ENCODE assay signal across 18 cellular contexts in the genomic region with DNA sequence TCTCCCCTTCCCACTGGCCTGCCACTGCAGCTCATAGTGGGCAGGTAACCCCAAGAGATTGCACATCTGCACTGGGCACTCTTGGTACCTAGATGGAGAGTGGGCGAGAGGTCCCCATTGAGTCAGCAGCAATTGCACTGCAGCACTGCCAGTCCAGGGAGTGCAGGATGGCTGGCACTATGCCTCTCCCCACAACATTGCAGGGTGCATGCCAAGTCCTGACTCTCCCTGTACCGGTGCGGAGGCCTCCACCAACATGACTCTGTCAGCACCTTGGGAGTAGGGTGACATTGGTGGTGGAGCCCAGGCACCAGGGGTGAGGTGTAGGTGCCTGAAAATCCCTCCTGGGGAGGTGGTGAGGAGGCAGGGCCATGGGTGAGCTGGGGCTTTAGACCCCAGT.
DNase-seq lines count a peak whose midpoint lies in the region; ATAC-seq and TF ChIP-seq lines count a peak whose summit lies in the region.
"Had no signal": no experiment of that assay in that cellular context is flagged by ENCODE, and none has a peak within 500 bp of the region (broad histone marks: within the 10 kb centered on the region; RNA-seq: fewer than 3 reads in every experiment).

No MANE protein-coding gene starts in this region.

- BruUV-seq in MCF 10A (replicated peaks; lab: Mats Ljungman, UMichigan) (no TSS peak), mammary epithelial cell (replicated peaks; lab: Mats Ljungman, UMichigan) (no TSS peak)

- CTCF ChIA-PET in MCF 10A (lab: Yijun Ruan, JAX) = interaction anchor here (1.0 kb wide), 1 partner anchor 15 kb away, joined by 3 read pairs; no protein-coding TSS in a partner anchor
- CTCF ChIA-PET in mammary epithelial cell (lab: Charles Lee; ENCODE audit: low non-redundant PET) = no interaction called here

- no peak overlapping the region for H3K27ac ChIP-seq in breast epithelium
- H3K27ac ChIP-seq in mammary epithelial cell (ENCODE audit: insufficient read depth, low read depth, low read length) = no peak overlapping the region
- no peak overlapping the region for H3K27ac ChIP-seq in heart right ventricle
- H3K27ac ChIP-seq: 22Rv1, C4-2B had no signal

- intact Hi-C loops in MCF 10A (cut with micrococcal nuclease) (no loop called here), breast epithelium (cut with DNase I; ENCODE audit: low total_unique reads) (no loop called here), mammary epithelial cell (cut with micrococcal nuclease) (no loop called here), heart right ventricle (cut with DNase I) (no loop called here), Right ventricle myocardium superior (cut with DNase I) (no loop called here)

- H3K4me3 ChIP-seq in breast epithelium = no peak overlapping the region
- no peak overlapping the region for H3K4me3 ChIP-seq in mammary epithelial cell (replicated peaks in 1 of 3; ENCODE audit: insufficient read depth in 1 of 3, low read depth in 2 of 3, low read length in 3 of 3)
- no peak overlapping the region for H3K4me3 ChIP-seq in heart right ventricle
- H3K4me3 ChIP-seq: SJSA1 had no signal

- no peak overlapping the region for H3K4me2 ChIP-seq in mammary epithelial cell (ENCODE audit: insufficient read depth, low read depth, low read length)

- peaks cover 39% of the 10 kb centered on the region for H3K4me1 Mint-ChIP-seq in MCF 10A (ENCODE audit: insufficient read depth, unreplicated experiment)
- peaks cover 51% of the 10 kb centered on the region for H3K4me1 Mint-ChIP-seq in osteocyte (ENCODE audit: unreplicated experiment)
- peaks cover 61% of the 10 kb centered on the region for H3K4me1 Mint-ChIP-seq in HFFc6 (ENCODE audit: low read depth)

- no peak overlapping the region for H3K9ac ChIP-seq in mammary epithelial cell (ENCODE audit: insufficient read depth, low read length)

- H3K27me3 ChIP-seq in breast epithelium (no peaks in the 10 kb centered on the region), mammary epithelial cell (ENCODE audit: insufficient read depth, low read length) (no peaks in the 10 kb centered on the region), heart right ventricle (no peaks in the 10 kb centered on the region)
- H3K27me3 ChIP-seq: SJSA1 had no signal

- WGBS in mammary epithelial cell (ENCODE audit: low coverage, missing lambda C conversion rate) = 41% methylated on average over 3 of the region's 3 CpGs
- WGBS in heart right ventricle, 2 donors = 86% methylated on average over 3 of the region's 3 CpGs

- peaks cover 22% of the 10 kb centered on the region for H3K36me3 Mint-ChIP-seq in MCF 10A (ENCODE audit: insufficient read depth, unreplicated experiment)
- H3K36me3 Mint-ChIP-seq in osteocyte (ENCODE audit: unreplicated experiment) = peaks cover 69% of the 10 kb centered on the region
- peaks cover 35% of the 10 kb centered on the region for H3K36me3 Mint-ChIP-seq in HFFc6 (ENCODE audit: low read depth)

- no peaks in the 10 kb centered on the region for H3K36me3 ChIP-seq in breast epithelium
- no peaks in the 10 kb centered on the region for H3K36me3 ChIP-seq in mammary epithelial cell (ENCODE audit: insufficient read depth, low read length)
- peaks cover 0 to 52% (median 0%) of the 10 kb centered on the region in 9 donors for H3K36me3 ChIP-seq in heart right ventricle

- H3K79me2 ChIP-seq in mammary epithelial cell (ENCODE audit: insufficient read depth, low read length) = no peaks in the 10 kb centered on the region

- peak; percentile 70 for DNase-seq in MCF 10A (ENCODE audit: unreplicated experiment)
- DNase-seq in breast epithelium (ENCODE audit: low spot score in 2 of 2) = no peak
- peak; percentile 42 for DNase-seq in mammary epithelial cell
- no peak for DNase-seq in osteocyte (ENCODE audit: extremely low spot score, unreplicated experiment)
- no peak for DNase-seq in HFFc6
- no peak for DNase-seq in heart right ventricle
- no peak for DNase-seq in germinal center (ENCODE audit: low spot score)
- no peak for DNase-seq in Right ventricle myocardium superior
- DNase-seq: Calu3; CD8-positive, alpha-beta memory T cell; DMS153; GOT3; NCI-H1092; NCI-H1436; NCI-H187 treated with DMSO at 0.1 percent for 48 hours had no signal

- H2AFZ ChIP-seq in mammary epithelial cell (ENCODE audit: low read depth, low read length) = no peak overlapping the region

- H3K4me1 ChIP-seq in breast epithelium (no peaks in the 10 kb centered on the region), mammary epithelial cell (ENCODE audit: insufficient read depth, low read length) (peaks cover 23% of the 10 kb centered on the region), heart right ventricle (peaks cover 0 to 51% (median 0%) of the 10 kb centered on the region in 9 donors)

- no peak for TF ChIP-seq CTCF in MCF 10A (IDR thresholded peaks at IDR 0.05; ENCODE audit: unreplicated experiment)
- no peak for TF ChIP-seq CTCF in breast epithelium (IDR thresholded peaks at IDR 0.05)
- no peak for TF ChIP-seq CTCF in mammary epithelial cell (conservative IDR thresholded peaks at IDR 0.05 in 1 of 2, IDR thresholded peaks at IDR 0.05 in 1 of 2; ENCODE audit: extremely low read depth in 1 of 2, insufficient read depth in 1 of 2, low read depth in 1 of 2, low read length in 2 of 2)
- TF ChIP-seq CTCF in osteocyte (IDR thresholded peaks at IDR 0.05) = no peak
- no peak for TF ChIP-seq CTCF in HFFc6 (IDR thresholded peaks at IDR 0.05)
- TF ChIP-seq CTCF in heart right ventricle (IDR thresholded peaks at IDR 0.05) = no peak

- ATAC-seq in heart right ventricle = no peak
- no peak for ATAC-seq in Right ventricle myocardium superior (ENCODE audit: poor library complexity)

- no peak for TF ChIP-seq POLR2A in breast epithelium (IDR thresholded peaks at IDR 0.05)

- in situ Hi-C loops in mammary epithelial cell (cut with MboI; ENCODE audit: low sequenced_read_pairs in 2 of 2) = no loop called here

- no peaks in the 10 kb centered on the region for H4K20me1 ChIP-seq in mammary epithelial cell (ENCODE audit: insufficient read depth, low read length)

- H3K9me3 Mint-ChIP-seq in MCF 10A (ENCODE audit: unreplicated experiment) (no peaks in the 10 kb centered on the region), osteocyte (ENCODE audit: unreplicated experiment) (no peaks in the 10 kb centered on the region), HFFc6 (no peaks in the 10 kb centered on the region)
- H3K9me3 Mint-ChIP-seq: CD8-positive, alpha-beta memory T cell had no signal

- H3K27me3 Mint-ChIP-seq in MCF 10A (ENCODE audit: insufficient read depth, unreplicated experiment) (no peaks in the 10 kb centered on the region), osteocyte (ENCODE audit: unreplicated experiment) (no peaks in the 10 kb centered on the region), HFFc6 (ENCODE audit: insufficient read depth) (no peaks in the 10 kb centered on the region)
- H3K27me3 Mint-ChIP-seq: CD8-positive, alpha-beta memory T cell had no signal

- H3K27ac Mint-ChIP-seq in MCF 10A (ENCODE audit: low read depth, unreplicated experiment) (no peak overlapping the region), osteocyte (ENCODE audit: unreplicated experiment) (peak overlapping the region; percentile 27), HFFc6 (no peak overlapping the region)

- H3K9me3 ChIP-seq in breast epithelium = no peaks in the 10 kb centered on the region
- H3K9me3 ChIP-seq in mammary epithelial cell (replicated peaks; ENCODE audit: insufficient read depth, low read length) = no peaks in the 10 kb centered on the region
- no peaks in the 10 kb centered on the region for H3K9me3 ChIP-seq in heart right ventricle
- H3K9me3 ChIP-seq: SJSA1 had no signal

- POLR2A ChIA-PET in MCF 10A (lab: Yijun Ruan, JAX) = no interaction called here

- H3K4me3 Mint-ChIP-seq in MCF 10A (ENCODE audit: unreplicated experiment) = no peak overlapping the region
- no peak overlapping the region for H3K4me3 Mint-ChIP-seq in osteocyte (ENCODE audit: unreplicated experiment)
- H3K4me3 Mint-ChIP-seq in HFFc6 = no peak overlapping the region

- dilution Hi-C loops in mammary epithelial cell (cut with HindIII; ENCODE audit: low sequenced_read_pairs) = no loop called here

Comparison
In these comparisons a context has a peak if more than half of its experiments do, and no peak if none do; other contexts are left out.
1. DNase-seq: peak in MCF 10A (single experiment) and mammary epithelial cell (single experiment); none in breast epithelium (0 of 2), osteocyte (single experiment), HFFc6 (single experiment), heart right ventricle (0 of 2), germinal center (single experiment) and Right ventricle myocardium superior (single experiment).